ENCODE assay signal across 1 cellular context in the genomic region with DNA sequence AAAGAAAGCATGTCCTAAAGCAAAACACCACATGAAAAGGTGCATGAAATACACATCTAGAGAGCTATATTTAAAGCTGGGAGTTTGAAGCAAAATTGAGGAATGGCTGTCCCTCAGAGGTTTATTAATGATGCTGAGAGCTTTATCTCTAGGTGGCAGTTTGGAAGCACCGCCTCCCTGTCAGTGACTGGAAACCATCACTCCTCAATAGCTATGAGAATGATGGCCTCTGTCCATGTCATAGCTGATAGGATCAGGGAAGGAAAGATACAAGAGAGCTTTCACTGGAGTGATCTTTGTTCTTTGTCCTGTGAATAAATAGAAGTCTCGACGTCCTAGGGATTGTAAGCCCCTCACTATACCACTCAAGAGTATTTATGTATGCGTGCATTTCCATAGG.
TF ChIP-seq lines count a peak whose summit lies in the region.

No MANE protein-coding gene starts in this region.

TF ChIP-seq in K562, 482 proteins besides CTCF, POLR2A, EP300 and RAD21 (continued from another document):
- TF ChIP-seq ZNF589 (CRISPR knock-in tag; IDR thresholded peaks at IDR 0.05; ENCODE audit: low read depth) (no peak), GTF2F1 (IDR thresholded peaks at IDR 0.05; ENCODE audit: low read depth, low read length) (no peak), KLF6 (CRISPR knock-in tag; IDR thresholded peaks at IDR 0.05; ENCODE audit: borderline replicate concordance) (no peak), HNRNPUL1 (IDR thresholded peaks at IDR 0.05; ENCODE audit: low read length) (no peak), EGR1 (conservative IDR thresholded peaks at IDR 0.05) (no peak), NCOA2 (IDR thresholded peaks at IDR 0.05; ENCODE audit: partially characterized antibody in 2 of 2) (no peak), ZNF79 (CRISPR knock-in tag; IDR thresholded peaks at IDR 0.05; ENCODE audit: low read depth) (no peak), ZNF583 (CRISPR knock-in tag; IDR thresholded peaks at IDR 0.05) (no peak), MEIS2 (IDR thresholded peaks at IDR 0.05; ENCODE audit: partially characterized antibody) (peak; percentile 46), ZNF316 (IDR thresholded peaks at IDR 0.05) (no peak)
- TF ChIP-seq, protein P1, sequence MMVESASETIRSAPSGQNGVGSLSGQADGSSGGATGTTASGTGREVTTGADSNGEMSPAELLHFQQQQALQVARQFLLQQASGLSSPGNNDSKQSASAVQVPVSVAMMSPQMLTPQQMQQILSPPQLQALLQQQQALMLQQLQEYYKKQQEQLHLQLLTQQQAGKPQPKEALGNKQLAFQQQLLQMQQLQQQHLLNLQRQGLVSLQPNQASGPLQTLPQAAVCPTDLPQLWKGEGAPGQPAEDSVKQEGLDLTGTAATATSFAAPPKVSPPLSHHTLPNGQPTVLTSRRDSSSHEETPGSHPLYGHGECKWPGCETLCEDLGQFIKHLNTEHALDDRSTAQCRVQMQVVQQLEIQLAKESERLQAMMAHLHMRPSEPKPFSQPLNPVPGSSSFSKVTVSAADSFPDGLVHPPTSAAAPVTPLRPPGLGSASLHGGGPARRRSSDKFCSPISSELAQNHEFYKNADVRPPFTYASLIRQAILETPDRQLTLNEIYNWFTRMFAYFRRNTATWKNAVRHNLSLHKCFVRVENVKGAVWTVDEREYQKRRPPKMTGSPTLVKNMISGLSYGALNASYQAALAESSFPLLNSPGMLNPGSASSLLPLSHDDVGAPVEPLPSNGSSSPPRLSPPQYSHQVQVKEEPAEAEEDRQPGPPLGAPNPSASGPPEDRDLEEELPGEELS (CRISPR knock-in tag; IDR thresholded peaks at IDR 0.05; ENCODE audit: borderline replicate concordance): no peak
- TF ChIP-seq, protein P2, sequence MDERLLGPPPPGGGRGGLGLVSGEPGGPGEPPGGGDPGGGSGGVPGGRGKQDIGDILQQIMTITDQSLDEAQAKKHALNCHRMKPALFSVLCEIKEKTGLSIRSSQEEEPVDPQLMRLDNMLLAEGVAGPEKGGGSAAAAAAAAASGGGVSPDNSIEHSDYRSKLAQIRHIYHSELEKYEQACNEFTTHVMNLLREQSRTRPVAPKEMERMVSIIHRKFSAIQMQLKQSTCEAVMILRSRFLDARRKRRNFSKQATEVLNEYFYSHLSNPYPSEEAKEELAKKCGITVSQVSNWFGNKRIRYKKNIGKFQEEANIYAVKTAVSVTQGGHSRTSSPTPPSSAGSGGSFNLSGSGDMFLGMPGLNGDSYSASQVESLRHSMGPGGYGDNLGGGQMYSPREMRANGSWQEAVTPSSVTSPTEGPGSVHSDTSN (CRISPR knock-in tag; IDR thresholded peaks at IDR 0.05; ENCODE audit: low read depth): no peak
- TF ChIP-seq, protein P2 (tag; conservative IDR thresholded peaks at IDR 0.05; ENCODE audit: low read depth): peak; percentile 94
